Comparison of ENCODE assay signal across 8 cellular contexts in the genomic region with DNA sequence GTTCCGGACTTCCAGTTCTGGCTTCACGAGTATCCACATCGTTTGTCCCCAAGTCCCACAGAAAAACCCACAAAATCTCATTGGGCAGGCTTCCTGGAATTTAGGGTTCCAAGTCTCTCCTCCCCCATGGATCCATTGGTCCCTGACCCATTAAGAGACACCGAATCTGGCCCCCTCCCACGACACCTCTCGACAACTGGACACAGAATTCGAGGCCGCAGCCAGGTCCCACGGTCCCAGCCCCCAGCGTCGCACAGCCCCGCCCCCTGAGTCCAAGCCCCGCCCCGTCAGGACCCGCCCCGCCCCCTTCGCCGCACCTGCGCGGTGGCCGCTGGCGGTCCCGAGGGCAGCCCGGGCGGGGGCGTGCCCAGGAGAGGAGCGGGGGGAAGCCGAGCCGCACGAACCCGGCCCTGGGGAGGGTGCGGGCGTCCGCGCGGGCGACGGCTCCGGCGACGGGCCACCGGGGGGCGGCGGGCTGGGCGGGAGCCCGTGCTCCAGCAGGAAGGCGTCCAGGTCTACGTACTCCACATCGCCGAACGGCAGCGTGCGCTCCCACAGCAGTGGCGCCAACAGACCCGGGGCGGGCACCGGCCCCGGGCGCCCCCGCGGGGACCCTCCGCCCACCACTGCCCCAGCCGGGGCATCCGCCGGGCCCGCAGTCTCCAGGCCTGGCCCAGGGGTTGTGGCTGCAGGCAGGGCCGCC. TPM values are rescaled to one million over a fixed set of nuclear protein-coding genes. Genes with fewer than 3 reads are reported as not detected.
DNase-seq lines count a peak whose midpoint lies in the region; ATAC-seq and TF ChIP-seq lines count a peak whose summit lies in the region.

No MANE protein-coding gene starts in this region.

- POLR2A ChIA-PET in naive thymus-derived CD8-positive, alpha-beta T cell (lab: Charles Lee) = interaction anchor here (0.6 to 6.2 kb wide), 10 partner anchors 7 to 90 kb away, joined by 3 to 70 read pairs (median 32); a partner anchor contains a TSS

- H3K9me3 ChIP-seq in esophagus (ENCODE audit: control insufficient read depth in 2 of 2, insufficient read depth in 1 of 2, low read depth in 1 of 2, low read length in 1 of 2) = no peaks in the 10 kb centered on the region
- H3K9me3 ChIP-seq in stomach = no peaks in the 10 kb centered on the region

- no peaks in the 10 kb centered on the region for H3K36me3 ChIP-seq in esophagus (ENCODE audit: control insufficient read depth in 2 of 2, insufficient read depth in 2 of 2, low read length in 1 of 2)
- peaks cover 0 to 19% (median 12%) of the 10 kb centered on the region in 4 donors for H3K36me3 ChIP-seq in stomach

- 1% methylated on average over 60 to 67 of the region's 67 CpGs for WGBS in esophagus, 2 donors
- 0 to 4% (median 1%) methylated on average over 22 to 66 of the region's 67 CpGs for WGBS in stomach, 5 donors

- no peak for TF ChIP-seq CTCF in stomach (IDR thresholded peaks at IDR 0.05)

- intact Hi-C loops in stomach (cut with DNase I; ENCODE audit: low total_unique reads) = no loop called here

- DNase-seq in ACHN (peak; percentile 47), NCI-H774 (lab: John Stamatoyannopoulos, UW) (peak; percentile 65), activated T-cell treated with anti-CD3 and anti-CD28 coated beads for 4 hours (peak; percentile 66), stomach (peak; percentile 75), GOT3 (lab: John Stamatoyannopoulos, UW) (no peak)
- peak; percentile 58 to 84 (median 76) for DNase-seq in naive thymus-derived CD8-positive, alpha-beta T cell

- no peak for TF ChIP-seq EP300 in stomach (IDR thresholded peaks at IDR 0.05)

- in situ Hi-C loops in ACHN (cut with HindIII; ENCODE audit: low pct_ligation_motif_present, low pct_unique_long_range_greater_than_20kb, low sequenced_read_pairs) = no loop called here
- in situ Hi-C loops in GM18951 (cut with MboI; ENCODE audit: low sequenced_read_pairs, unreplicated experiment) = no loop called here

- peak overlapping the region; percentile 98 to 99 for H3K27ac ChIP-seq in esophagus (ENCODE audit: low read depth in 2 of 2, low read length in 1 of 2)
- peak overlapping the region; percentile 90 to 98 (median 96) for H3K27ac ChIP-seq in stomach

- H3K27me3 Mint-ChIP-seq in naive thymus-derived CD8-positive, alpha-beta T cell = no peaks in the 10 kb centered on the region

- H3K9me3 Mint-ChIP-seq in naive thymus-derived CD8-positive, alpha-beta T cell = peaks cover 0 to 8% (median 0%) of the 10 kb centered on the region in 9 donors

- peak in 1 of 2 donors; percentile 7 for ATAC-seq in naive thymus-derived CD8-positive, alpha-beta T cell

- H3K4me3 ChIP-seq in esophagus (ENCODE audit: low read depth in 1 of 2, low read length in 2 of 2) (peak overlapping the region; percentile 61 to 65), stomach (peak overlapping the region; percentile 62 to 81 (median 76))

- H3K36me3 Mint-ChIP-seq in naive thymus-derived CD8-positive, alpha-beta T cell = peaks cover 0 to 31% (median 5%) of the 10 kb centered on the region in 3 donors

- TF ChIP-seq POLR2A in GM18951 (IDR thresholded peaks at IDR 0.05; ENCODE audit: extremely low read depth, insufficient read depth, insufficient read length) (peak; percentile 47), stomach (IDR thresholded peaks at IDR 0.05) (no peak)

- H3K27ac Mint-ChIP-seq in naive thymus-derived CD8-positive, alpha-beta T cell = peak overlapping the region; percentile 94 to 100 (median 96)

- H3K4me1 ChIP-seq in esophagus (ENCODE audit: control insufficient read depth in 2 of 2, insufficient read depth in 2 of 2, low read length in 1 of 2) (peaks cover 0 to 10% of the 10 kb centered on the region in 2 donors), stomach (peaks cover 64 to 87% (median 80%) of the 10 kb centered on the region in 4 donors)

- H3K4me3 Mint-ChIP-seq in naive thymus-derived CD8-positive, alpha-beta T cell = peak overlapping the region; percentile 81 to 100 (median 98)

- H3K4me1 Mint-ChIP-seq in naive thymus-derived CD8-positive, alpha-beta T cell = peaks cover 27 to 66% (median 61%) of the 10 kb centered on the region in 4 donors

- H3K27me3 ChIP-seq in esophagus (ENCODE audit: control insufficient read depth in 1 of 2, insufficient read depth in 2 of 2, low read length in 2 of 2) (no peaks in the 10 kb centered on the region), stomach (no peaks in the 10 kb centered on the region)

RNA-seq across cellular contexts. Expression of a gene that starts 1.8 kb away (rescaled TPM):
- polyA plus RNA-seq in esophagus (10 to 100 TPM in 1 of 2 donors, 1 to 10 TPM in 1; 8.9 to 13.3 TPM), stomach (10 to 100 TPM in 1 of 3 donors, 1 to 10 TPM in 2; 4.2 to 29.0 (median 9.2) TPM)
- total RNA-seq in naive thymus-derived CD8-positive, alpha-beta T cell = 10 to 100 TPM; 63.1 to 66.6 TPM
- polyA plus RNA-seq in naive thymus-derived CD8-positive, alpha-beta T cell = 10 to 100 TPM; 37.5 to 97.8 (median 63.1) TPM
- 10 to 100 TPM in 1 of 5 donors, 1 to 10 TPM in 3, not detected in 1; 7.2 to 21.7 (median 9.7) TPM for total RNA-seq in stomach

RNA-seq across cellular contexts. Expression of a gene that starts 10.6 kb away (rescaled TPM):
- 10 to 100 TPM in 1 of 2 donors, 1 to 10 TPM in 1; 6.8 to 12.7 TPM for polyA plus RNA-seq in esophagus
- 10 to 100 TPM; 16.2 to 21.3 TPM for total RNA-seq in naive thymus-derived CD8-positive, alpha-beta T cell
- polyA plus RNA-seq in naive thymus-derived CD8-positive, alpha-beta T cell = 10 to 100 TPM in 1 of 3 donors, 1 to 10 TPM in 2; 6.6 to 14.1 (median 7.2) TPM
- 10 to 100 TPM in 2 of 5 donors, 1 to 10 TPM in 2, not detected in 1; 1.8 to 33.0 (median 18.1) TPM for total RNA-seq in stomach
- polyA plus RNA-seq in stomach = 10 to 100 TPM; 15.7 to 17.7 (median 15.8) TPM

RNA-seq across cellular contexts. Expression of a gene that starts 16.1 kb away (rescaled TPM):
- polyA plus RNA-seq in esophagus (10 to 100 TPM in 1 of 2 donors, 1 to 10 TPM in 1; 9.0 to 15.5 TPM), stomach (10 to 100 TPM in 2 of 3 donors, 1 to 10 TPM in 1; 9.4 to 20.5 (median 19.9) TPM)
- 10 to 100 TPM; 39.1 to 40.4 TPM for total RNA-seq in naive thymus-derived CD8-positive, alpha-beta T cell
- 1 to 10 TPM; 7.5 to 9.1 (median 8.3) TPM for polyA plus RNA-seq in naive thymus-derived CD8-positive, alpha-beta T cell
- total RNA-seq in stomach = 100 to 1,000 TPM in 1 of 5 donors, 10 to 100 TPM in 4; 10.6 to 156 (median 19.2) TPM

RNA-seq across cellular contexts. Expression of a gene that starts 16.4 kb away (rescaled TPM):
- polyA plus RNA-seq in esophagus (1,000 to 10,000 TPM; 2,667 to 2,860 TPM), stomach (1,000 to 10,000 TPM; 2,771 to 3,739 (median 3,620) TPM)
- 1,000 to 10,000 TPM; 2,380 to 2,437 TPM for total RNA-seq in naive thymus-derived CD8-positive, alpha-beta T cell
- polyA plus RNA-seq in naive thymus-derived CD8-positive, alpha-beta T cell = 1,000 to 10,000 TPM; 2,610 to 3,008 (median 2,848) TPM
- total RNA-seq in stomach = 1,000 to 10,000 TPM; 1,272 to 3,316 (median 1,768) TPM

RNA-seq across cellular contexts. Expression of a gene that starts 20.5 kb away (rescaled TPM):
- polyA plus RNA-seq in esophagus (10 to 100 TPM in 1 of 2 donors, 1 to 10 TPM in 1; 6.5 to 26.7 TPM), stomach (10 to 100 TPM; 13.3 to 62.5 (median 15.4) TPM)
- 1 to 10 TPM; 8.0 TPM for total RNA-seq in naive thymus-derived CD8-positive, alpha-beta T cell
- not detected for polyA plus RNA-seq in naive thymus-derived CD8-positive, alpha-beta T cell
- total RNA-seq in stomach = 100 to 1,000 TPM in 2 of 5 donors, 10 to 100 TPM in 3; 17.5 to 275 (median 56.0) TPM
